Comparison of ENCODE assay signal across 11 cellular contexts in the genomic region with DNA sequence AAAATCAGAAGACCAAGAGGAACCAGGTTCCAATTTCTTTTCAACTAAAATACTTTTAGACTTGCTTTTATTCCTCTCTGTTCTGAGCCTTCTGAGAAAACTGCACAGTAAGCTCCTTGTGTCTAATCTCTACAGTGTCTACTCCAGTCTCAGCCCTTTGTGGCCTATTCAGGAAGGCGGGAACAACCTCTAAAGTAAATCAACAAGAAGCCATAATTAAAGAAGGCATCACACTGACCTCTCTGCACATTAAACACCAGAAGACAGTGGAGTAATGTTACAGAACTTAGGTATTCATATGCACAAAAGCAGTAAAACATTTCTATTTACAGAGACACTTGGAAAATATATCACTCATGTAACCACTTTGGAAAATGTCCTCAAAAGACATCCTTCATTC.
"Had no signal": no experiment of that assay in that cellular context is flagged by ENCODE, and none has a peak within 500 bp of the region (broad histone marks: within the 10 kb centered on the region; RNA-seq: fewer than 3 reads in every experiment).

No MANE protein-coding gene starts in this region.

- H3K27me3 Mint-ChIP-seq: activated B cell treated with CpG ODN at 0.5 μM for 24 hours; activated CD4-positive, alpha-beta T cell treated with anti-CD3 and anti-CD28 coated beads, Interleukin-2, amount 10 ng/mL, durations not matched to agents 24 days and 14 days; activated naive CD8-positive, alpha-beta T cell treated with anti-CD3 and anti-CD28 coated beads, Interleukin-2, amount 10 ng/mL, durations not matched to agents 7 days and 5 days had no signal

- H3K4me3 Mint-ChIP-seq: activated B cell treated with CpG ODN at 0.5 μM for 24 hours; activated CD4-positive, alpha-beta T cell treated with anti-CD3 and anti-CD28 coated beads, Interleukin-2, amount 10 ng/mL, durations not matched to agents 24 days and 14 days; activated naive CD8-positive, alpha-beta T cell treated with anti-CD3 and anti-CD28 coated beads, Interleukin-2, amount 10 ng/mL, durations not matched to agents 7 days and 5 days had no signal

- DNase-seq: activated B cell treated with CpG ODN at 0.5 μM for 24 hours; activated CD4-positive, alpha-beta T cell treated with anti-CD3 and anti-CD28 coated beads, Interleukin-2, amount 10 ng/mL, durations not matched to agents 24 days and 14 days; activated effector memory CD4-positive, alpha-beta T cell treated with Interleukin-2 at 50 U/mL for 16 hours; activated naive CD8-positive, alpha-beta T cell treated with anti-CD3 and anti-CD28 coated beads, Interleukin-2, amount 10 ng/mL, durations not matched to agents 7 days and 5 days; brain microvascular endothelial cell; dermis blood vessel endothelial cell; foreskin melanocyte; stimulated activated CD4-positive, alpha-beta T cell treated with anti-CD3 and anti-CD28 coated beads, Interleukin-12 subunit alpha, Interleukin-12 subunit beta, amount 100 ng/mL, for 4 hours; stimulated activated CD4-positive, alpha-beta T cell treated with anti-CD3 and anti-CD28 coated beads, Interleukin-2, amount 100 ng/mL, for 24 hours; T-helper 2 cell; thyroid gland had no signal

- H3K27ac Mint-ChIP-seq: activated B cell treated with CpG ODN at 0.5 μM for 24 hours; activated CD4-positive, alpha-beta T cell treated with anti-CD3 and anti-CD28 coated beads, Interleukin-2, amount 10 ng/mL, durations not matched to agents 24 days and 14 days; activated naive CD8-positive, alpha-beta T cell treated with anti-CD3 and anti-CD28 coated beads, Interleukin-2, amount 10 ng/mL, durations not matched to agents 7 days and 5 days had no signal

- H3K9me3 Mint-ChIP-seq: activated B cell treated with CpG ODN at 0.5 μM for 24 hours; activated CD4-positive, alpha-beta T cell treated with anti-CD3 and anti-CD28 coated beads, Interleukin-2, amount 10 ng/mL, durations not matched to agents 24 days and 14 days; activated naive CD8-positive, alpha-beta T cell treated with anti-CD3 and anti-CD28 coated beads, Interleukin-2, amount 10 ng/mL, durations not matched to agents 7 days and 5 days had no signal

- H3K4me1 Mint-ChIP-seq: activated B cell treated with CpG ODN at 0.5 μM for 24 hours; activated CD4-positive, alpha-beta T cell treated with anti-CD3 and anti-CD28 coated beads, Interleukin-2, amount 10 ng/mL, durations not matched to agents 24 days and 14 days had no signal
